Comparison of ENCODE assay signal across 20 cellular contexts in genomic region chr2:182220318-182220717, GRCh38.
"Had no signal": no experiment of that assay in that cellular context is flagged by ENCODE, and none has a peak within 500 bp of the region (broad histone marks: within the 10 kb centered on the region; RNA-seq: fewer than 3 reads in every experiment).

No MANE protein-coding gene starts in this region.

- DNase-seq: effector memory CD8-positive, alpha-beta T cell; esophagus squamous epithelium; foreskin fibroblast; immature natural killer cell; kidney; left colon; left ventricle myocardium superior; mesenchymal stem cell; midbrain; posterior cingulate gyrus; spleen; stimulated activated CD4-positive, alpha-beta T cell treated with anti-CD3 and anti-CD28 coated beads, Interleukin-15, amount 100 ng/mL, for 24 hours; stimulated activated CD4-positive, alpha-beta T cell treated with anti-CD3 and anti-CD28 coated beads, Interleukin-1b, Interleukin-23, amount 100 ng/mL, for 48 hours; stimulated activated CD4-positive, alpha-beta T cell treated with anti-CD3 and anti-CD28 coated beads, Interleukin-4, amount 100 ng/mL, for 24 hours; testis; upper lobe of right lung had no signal

- ATAC-seq: effector memory CD8-positive, alpha-beta T cell; left colon; left ventricle myocardium superior; sciatic nerve; stimulated activated memory B cell treated with anti-CD40 and anti-IgM and Interleukin-4, amounts not matched to agents 10 μg/mL and 1 μg/mL and 100 μg/mL, for 72 hours; upper lobe of right lung had no signal

- H3K27me3 ChIP-seq: esophagus squamous epithelium, spleen, testis, tibial nerve, upper lobe of right lung, vagina had no signal

- H3K27ac ChIP-seq: esophagus squamous epithelium, spleen, testis, tibial nerve, upper lobe of right lung, vagina had no signal
